ENCODE assay signal across 10 cellular contexts in genomic region chr4:138243369-138243768, GRCh38. TPM values are rescaled to one million over a fixed set of nuclear protein-coding genes. Genes with fewer than 3 reads are reported as not detected.
DNase-seq lines count a peak whose midpoint lies in the region; FAIRE-seq and TF ChIP-seq lines count a peak whose summit lies in the region.
"Had no signal": no experiment of that assay in that cellular context is flagged by ENCODE, and none has a peak within 500 bp of the region (broad histone marks: within the 10 kb centered on the region; RNA-seq: fewer than 3 reads in every experiment).

No MANE protein-coding gene starts in this region.

- H3K27me3 Mint-ChIP-seq in MCF 10A (ENCODE audit: insufficient read depth, unreplicated experiment) = no peaks in the 10 kb centered on the region
- no peaks in the 10 kb centered on the region for H3K27me3 Mint-ChIP-seq in chondrocyte (ENCODE audit: low read depth)
- H3K27me3 Mint-ChIP-seq: CD4-positive, alpha-beta memory T cell had no signal

- no peaks in the 10 kb centered on the region for H3K27me3 ChIP-seq in breast epithelium
- H3K27me3 ChIP-seq in thyroid gland = no peaks in the 10 kb centered on the region
- no peaks in the 10 kb centered on the region for H3K27me3 ChIP-seq in small intestine (ENCODE audit: control insufficient read depth in 2 of 2, insufficient read depth in 2 of 2, low read length in 2 of 2)

- intact Hi-C loops in MCF 10A (cut with micrococcal nuclease) (loop anchor here (5.0 kb wide), 1 partner anchor 46 kb away; no protein-coding TSS in a partner anchor), breast epithelium (cut with DNase I; ENCODE audit: low total_unique reads) (no loop called here), thyroid gland (cut with DNase I) (no loop called here)

- H3K36me3 Mint-ChIP-seq in MCF 10A (ENCODE audit: insufficient read depth, unreplicated experiment) (peaks cover 5% of the 10 kb centered on the region), chondrocyte (ENCODE audit: low read depth) (no peaks in the 10 kb centered on the region)
- H3K36me3 Mint-ChIP-seq: CD4-positive, alpha-beta memory T cell had no signal

- POLR2A ChIA-PET in MCF 10A (lab: Yijun Ruan, JAX) = interaction anchor here (0.6 to 8.6 kb wide), 19 partner anchors 11 to 1828 kb away, joined by 3 to 99 read pairs (median 11); no protein-coding TSS in a partner anchor

- no TSS peak for BruUV-seq in MCF 10A (replicated peaks; lab: Mats Ljungman, UMichigan)

- H3K4me1 Mint-ChIP-seq in MCF 10A (ENCODE audit: insufficient read depth, unreplicated experiment) (peaks cover 11% of the 10 kb centered on the region), chondrocyte (ENCODE audit: low read depth) (peaks cover 46% of the 10 kb centered on the region)

- H3K4me3 Mint-ChIP-seq in MCF 10A (ENCODE audit: unreplicated experiment) (no peak overlapping the region), chondrocyte (ENCODE audit: unreplicated experiment) (no peak overlapping the region)

- 33 to 43% methylated on average over 3 of the region's 3 CpGs for WGBS in thyroid gland, 2 donors
- WGBS in small intestine, 3 donors = 88 to 93% (median 92%) methylated on average over 3 of the region's 3 CpGs

- no peak for TF ChIP-seq CTCF in MCF 10A (IDR thresholded peaks at IDR 0.05; ENCODE audit: unreplicated experiment)
- TF ChIP-seq CTCF in breast epithelium (IDR thresholded peaks at IDR 0.05) = no peak
- TF ChIP-seq CTCF in chondrocyte (IDR thresholded peaks at IDR 0.05) = no peak
- no peak for TF ChIP-seq CTCF in thyroid gland (IDR thresholded peaks at IDR 0.05)

- no peaks in the 10 kb centered on the region for H3K9me3 ChIP-seq in breast epithelium
- no peaks in the 10 kb centered on the region for H3K9me3 ChIP-seq in thyroid gland
- no peaks in the 10 kb centered on the region for H3K9me3 ChIP-seq in small intestine (ENCODE audit: control insufficient read depth, low read depth)

- H3K36me3 ChIP-seq in breast epithelium (no peaks in the 10 kb centered on the region), thyroid gland (no peaks in the 10 kb centered on the region), small intestine (ENCODE audit: control insufficient read depth in 2 of 2, insufficient read depth in 2 of 2, low read length in 2 of 2) (no peaks in the 10 kb centered on the region)

- DNase-seq in MCF 10A (ENCODE audit: unreplicated experiment) (peak; percentile 19), breast epithelium (ENCODE audit: low spot score in 2 of 2) (no peak), NCI-H345 (lab: John Stamatoyannopoulos, UW) (peak; percentile 28), chondrocyte (ENCODE audit: low spot score) (no peak), thyroid gland (peak in 1 of 2 donors; percentile 44), EL (no peak), small intestine (no peak)
- no peak for DNase-seq in activated T-cell treated with anti-CD3 and anti-CD28 coated beads, Interleukin-2, amount 50 U/mL, for 1 hour
- DNase-seq: CD4-positive, alpha-beta memory T cell; SIG-M5 had no signal

- H3K9me3 Mint-ChIP-seq in MCF 10A (ENCODE audit: unreplicated experiment) = no peaks in the 10 kb centered on the region
- no peaks in the 10 kb centered on the region for H3K9me3 Mint-ChIP-seq in chondrocyte (ENCODE audit: low read depth)
- H3K9me3 Mint-ChIP-seq: CD4-positive, alpha-beta memory T cell had no signal

- CTCF ChIA-PET in MCF 10A (lab: Yijun Ruan, JAX) = interaction anchor here (0.6 to 1.9 kb wide), 9 partner anchors 8 to 444 kb away, joined by 3 to 6 read pairs (median 4); no protein-coding TSS in a partner anchor

- peak overlapping the region; percentile 91 for H3K27ac Mint-ChIP-seq in MCF 10A (ENCODE audit: low read depth, unreplicated experiment)
- H3K27ac Mint-ChIP-seq in chondrocyte (ENCODE audit: unreplicated experiment) = peak overlapping the region; percentile 22
- H3K27ac Mint-ChIP-seq: CD4-positive, alpha-beta memory T cell had no signal

- H3K4me3 ChIP-seq in breast epithelium = no peak overlapping the region
- no peak overlapping the region for H3K4me3 ChIP-seq in thyroid gland (replicated peaks in 1 of 3)
- no peak overlapping the region for H3K4me3 ChIP-seq in small intestine (ENCODE audit: low read depth in 1 of 2, low read length in 2 of 2)

- no peak overlapping the region for H3K27ac ChIP-seq in breast epithelium
- peak overlapping the region; percentile 69 to 88 (median 77) for H3K27ac ChIP-seq in thyroid gland
- H3K27ac ChIP-seq in small intestine (ENCODE audit: low read depth in 1 of 2, low read length in 1 of 2) = no peak overlapping the region

- TF ChIP-seq POLR2A in breast epithelium (IDR thresholded peaks at IDR 0.05) (no peak), thyroid gland (IDR thresholded peaks at IDR 0.05) (no peak)

- no peak for FAIRE-seq in small intestine (lab: Jason Lieb, UNC)

- H3K4me1 ChIP-seq in breast epithelium (no peaks in the 10 kb centered on the region), thyroid gland (peaks cover 0 to 7% of the 10 kb centered on the region in 2 donors), small intestine (ENCODE audit: control insufficient read depth in 2 of 2, insufficient read depth in 1 of 2, low read depth in 1 of 2, low read length in 1 of 2) (peaks cover 0 to 2% of the 10 kb centered on the region in 2 donors)

RNA-seq across cellular contexts. Expression of gene SLC7A11, which starts 1.2 kb away (rescaled TPM):
- total RNA-seq in MCF 10A (2022) = 103 and 153 TPM in 2 replicates
- 1 to 10 TPM in 2 of 3 donors, under 1 TPM in 1; 0.16 to 1.9 (median 1.3) TPM for total RNA-seq in breast epithelium
- 5.6 to 31.5 TPM (median 29.7 TPM) in 3 replicates for total RNA-seq in chondrocyte
- 10 to 100 TPM in 1 of 4 donors, 1 to 10 TPM in 3; 6.2 to 39.8 (median 8.8) TPM for total RNA-seq in thyroid gland
- 1 to 10 TPM in 1 of 3 donors, under 1 TPM in 2; 0.22 to 5.6 (median 0.54) TPM for polyA plus RNA-seq in small intestine
- polyA plus RNA-seq: CD4-positive, alpha-beta memory T cell had no signal

Comparison
In these comparisons a context has a peak if more than half of its experiments do, and no peak if none do; other contexts are left out.
1. DNase-seq: peak in MCF 10A (single experiment) and NCI-H345 (single experiment); none in breast epithelium (0 of 2), chondrocyte (single experiment), EL (single experiment), activated T-cell treated with anti-CD3 and anti-CD28 coated beads, Interleukin-2, amount 50 U/mL, for 1 hour (single experiment) and small intestine (single experiment).
2. H3K27ac ChIP-seq: peak in thyroid gland (3 of 3); none in breast epithelium (0 of 2) and small intestine (0 of 2).